8 cellular contexts compared by ENCODE assay signal in genomic region chr22:46045459-46046298, GRCh38.
DNase-seq lines count a peak whose midpoint lies in the region; ATAC-seq and TF ChIP-seq lines count a peak whose summit lies in the region.

No MANE protein-coding gene starts in this region.

- ATAC-seq in HG02571 (IDR thresholded peaks at IDR 0.05; ENCODE audit: unreplicated experiment) (no peak), HG02642 (IDR thresholded peaks at IDR 0.05; ENCODE audit: poor library complexity, unreplicated experiment) (no peak)

- CTCF ChIA-PET in BJ (lab: Yijun Ruan, JAX): interaction anchor here (1.6 kb wide), 1 partner anchor 10 kb away, joined by 4 read pairs; no protein-coding TSS in a partner anchor

- H3K4me3 ChIP-seq in BJ (ENCODE audit: low read depth, low read length) (peak overlapping the region; percentile 54), SK-N-MC (peak overlapping the region; percentile 77), fibroblast of lung (replicated peaks in 1 of 4; ENCODE audit: control extremely low read depth in 1 of 4, insufficient read depth in 1 of 4, low read depth in 3 of 4, low read length in 4 of 4) (peak overlapping the region; percentile 49 to 84 (median 69))

- DNase-seq in BJ (ENCODE audit: low read depth) (no peak), SK-N-MC (ENCODE audit: low read depth, low spot score) (no peak), fibroblast of lung (ENCODE audit: low read depth in 2 of 2) (no peak), neural crest cell (ENCODE audit: low read depth, low spot score) (no peak), NCI-H226 (no peak), NCI-H1092 (lab: John Stamatoyannopoulos, UW) (no peak)

- H4K20me1 ChIP-seq in fibroblast of lung (ENCODE audit: control insufficient read depth, extremely low read depth, insufficient read depth, low read length): no peaks in the 10 kb centered on the region

- H2AFZ ChIP-seq in fibroblast of lung (ENCODE audit: low read length): no peak overlapping the region

- TF ChIP-seq CTCF in BJ (IDR thresholded peaks at IDR 0.05; ENCODE audit: insufficient read depth, low read depth, low read length) (no peak), fibroblast of lung (conservative IDR thresholded peaks at IDR 0.05 in 1 of 2, IDR thresholded peaks at IDR 0.05 in 1 of 2; ENCODE audit: low read depth in 1 of 2, low read length in 2 of 2) (no peak), neural crest cell (conservative IDR thresholded peaks at IDR 0.05) (no peak)

- H3K4me1 Mint-ChIP-seq in neural crest cell: peaks cover 4% of the 10 kb centered on the region

- H3K27me3 ChIP-seq in BJ (ENCODE audit: control insufficient read depth, insufficient read depth, low read length) (no peaks in the 10 kb centered on the region), fibroblast of lung (ENCODE audit: control insufficient read depth, insufficient read depth, low read length) (no peaks in the 10 kb centered on the region)

- peaks cover 64% of the 10 kb centered on the region for H3K79me2 ChIP-seq in fibroblast of lung (ENCODE audit: control insufficient read depth, insufficient read depth, low read length)

- H3K27ac Mint-ChIP-seq in neural crest cell (ENCODE audit: unreplicated experiment): no peak overlapping the region

- peak overlapping the region; percentile 23 for H3K4me3 Mint-ChIP-seq in neural crest cell

- H3K4me1 ChIP-seq in fibroblast of lung (ENCODE audit: control insufficient read depth, extremely low read depth, insufficient read depth, low read length): peaks cover 23% of the 10 kb centered on the region

- H3K9me3 Mint-ChIP-seq in neural crest cell: no peaks in the 10 kb centered on the region

- peaks cover 84% of the 10 kb centered on the region for H3K27me3 Mint-ChIP-seq in neural crest cell (ENCODE audit: low read depth)

- H3K9ac ChIP-seq in SK-N-MC (ENCODE audit: insufficient read length): peak overlapping the region; percentile 81
- H3K9ac ChIP-seq in fibroblast of lung (ENCODE audit: insufficient read depth, low read length): peak overlapping the region; percentile 75

- peaks cover 2% of the 10 kb centered on the region; the same call in 1 of the 2 replicates for H3K36me3 ChIP-seq in BJ (ENCODE audit: control insufficient read depth, insufficient read depth, low read length)
- no peaks in the 10 kb centered on the region for H3K36me3 ChIP-seq in SK-N-MC (ENCODE audit: insufficient read depth, low read length)
- peaks cover 3% of the 10 kb centered on the region for H3K36me3 ChIP-seq in fibroblast of lung (ENCODE audit: control insufficient read depth, insufficient read depth, low read length)

- POLR2A ChIA-PET in BJ (lab: Charles Lee): interaction anchor here (0.6 kb wide), 1 partner anchor 69 kb away, joined by 3 read pairs; no protein-coding TSS in a partner anchor

- no peaks in the 10 kb centered on the region for H3K36me3 Mint-ChIP-seq in neural crest cell (ENCODE audit: low read depth)

- H3K27ac ChIP-seq in SK-N-MC: 0 out of 2 replicates have a peak overlapping the region, but pooled peaks have one; percentile 25
- peak overlapping the region; percentile 49 for H3K27ac ChIP-seq in fibroblast of lung (ENCODE audit: insufficient read depth, low read length)

- H3K9me3 ChIP-seq in SK-N-MC (ENCODE audit: low read depth, low read length) (no peaks in the 10 kb centered on the region), fibroblast of lung (ENCODE audit: control insufficient read depth, insufficient read depth, low read depth, low read length) (no peaks in the 10 kb centered on the region)

- H3K4me2 ChIP-seq in fibroblast of lung (ENCODE audit: extremely low read depth, insufficient read depth, low read length): peak overlapping the region; percentile 96
